20 cellular contexts compared by ENCODE assay signal in the genomic region with DNA sequence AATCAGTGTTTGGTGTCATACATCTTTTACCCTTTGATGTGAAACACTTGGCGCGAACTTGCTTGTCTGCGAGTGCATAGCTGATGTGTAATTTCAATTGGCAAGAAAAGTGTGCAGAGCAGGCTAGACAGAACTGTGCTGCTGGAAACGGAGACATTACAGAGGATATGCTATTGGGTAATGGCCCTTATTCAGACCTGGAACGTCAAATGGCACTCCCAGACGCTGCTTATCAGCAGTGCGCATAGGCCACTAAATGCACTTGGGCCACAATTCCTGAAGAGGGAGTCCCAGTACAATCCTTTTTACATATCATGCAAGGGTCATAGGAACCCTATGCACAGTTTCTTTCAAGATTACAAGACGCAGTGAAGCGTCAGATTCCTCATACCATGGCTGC. TPM values are rescaled to one million over a fixed set of nuclear protein-coding genes. Genes with fewer than 3 reads are reported as not detected.
DNase-seq lines count a peak whose midpoint lies in the region; ATAC-seq and TF ChIP-seq lines count a peak whose summit lies in the region.
"Had no signal": no experiment of that assay in that cellular context is flagged by ENCODE, and none has a peak within 500 bp of the region (broad histone marks: within the 10 kb centered on the region; RNA-seq: fewer than 3 reads in every experiment).

No MANE protein-coding gene starts in this region.

- no peaks in the 10 kb centered on the region for H3K79me2 ChIP-seq in HCT116 (ENCODE audit: insufficient read depth, low read length)

- H3K4me1 ChIP-seq in HCT116 (ENCODE audit: control insufficient read depth in 1 of 2, insufficient read depth in 2 of 2, low read length in 2 of 2), result no peaks in the 10 kb centered on the region
- H3K4me1 ChIP-seq: adrenal gland, BLaER1, tibial nerve had no signal

- H3K4me3 Mint-ChIP-seq in naive thymus-derived CD8-positive, alpha-beta T cell, result no peak overlapping the region
- H3K4me3 Mint-ChIP-seq: activated CD4-positive, alpha-beta T cell treated with anti-CD3 and anti-CD28 coated beads, Interleukin-2, amount 10 ng/mL, durations not matched to agents 24 days and 14 days; activated T-cell treated with anti-CD3 and anti-CD28 coated beads, Interleukin-2, amount 50 U/mL, for 72 hours; IgD-negative memory B cell had no signal

- intact Hi-C loops in HCT116 (cut with micrococcal nuclease), result loop anchor here (10.0 kb wide), 1 partner anchor 752 kb away; no protein-coding TSS in a partner anchor

- TF ChIP-seq POLR2A in HCT116 (IDR thresholded peaks at IDR 0.05; ENCODE audit: borderline replicate concordance, extremely low read depth, insufficient read depth, insufficient read length) (no peak), erythroblast (IDR thresholded peaks at IDR 0.05; ENCODE audit: low read length) (no peak)

- CTCF ChIA-PET in HCT116 (lab: Charles Lee), result interaction anchor here (1.0 kb wide), 1 partner anchor 215 kb away, joined by 6 read pairs; no protein-coding TSS in a partner anchor

- H3K4me2 ChIP-seq in HCT116 (ENCODE audit: low read length), result no peak overlapping the region
- H3K4me2 ChIP-seq: BLaER1 had no signal

- no peak overlapping the region for H3K27ac Mint-ChIP-seq in naive thymus-derived CD8-positive, alpha-beta T cell
- H3K27ac Mint-ChIP-seq: activated CD4-positive, alpha-beta T cell treated with anti-CD3 and anti-CD28 coated beads, Interleukin-2, amount 10 ng/mL, durations not matched to agents 24 days and 14 days; activated T-cell treated with anti-CD3 and anti-CD28 coated beads, Interleukin-2, amount 50 U/mL, for 72 hours had no signal

- DNase-seq in HCT116 (ENCODE audit: low read depth, low spot score) (no peak), NCI-H526 treated with DMSO at 0.1 percent for 48 hours (lab: John Stamatoyannopoulos, UW) (peak; percentile 19), erythroblast (lab: John Stamatoyannopoulos, UW) (peak; percentile 4 to 13), EL (no peak), Ammon's horn (ENCODE audit: low spot score) (no peak), Kasumi-1 (lab: John Stamatoyannopoulos, UW) (no peak)
- no peak for DNase-seq in naive thymus-derived CD8-positive, alpha-beta T cell
- DNase-seq: activated CD4-positive, alpha-beta T cell treated with anti-CD3 and anti-CD28 coated beads, Interleukin-2, amount 10 ng/mL, durations not matched to agents 24 days and 14 days; activated T-cell treated with anti-CD3 and anti-CD28 coated beads, Interleukin-2, amount 50 U/mL, for 72 hours; adrenal gland; NCI-H2107; stimulated activated CD4-positive, alpha-beta T cell treated with anti-CD3 and anti-CD28 coated beads, Interleukin-1b, Interleukin-23, amount 100 ng/mL, for 48 hours; stimulated activated CD8-positive, alpha-beta memory T cell treated with anti-CD3 and anti-CD28 coated beads, Interleukin-4, amount 100 ng/mL, for 48 hours had no signal

- H3K27me3 Mint-ChIP-seq in naive thymus-derived CD8-positive, alpha-beta T cell, result peaks cover 0 to 2% (median 0%) of the 10 kb centered on the region in 5 donors

- RAD21 ChIA-PET in HCT116 (lab: Charles Lee; ENCODE audit: low non-redundant PET in 1 of 2, low total read pairs in 2 of 2, uncharacterized antibody in 2 of 2, unreplicated experiment in 2 of 2), result no interaction called here

- peak; percentile 37; the same call in 1 of the 2 replicates for TF ChIP-seq RAD21 in HCT116 (IDR thresholded peaks at IDR 0.05; ENCODE audit: low read depth)

- H3K4me1 Mint-ChIP-seq in naive thymus-derived CD8-positive, alpha-beta T cell, result no peaks in the 10 kb centered on the region
- H3K4me1 Mint-ChIP-seq: activated CD4-positive, alpha-beta T cell treated with anti-CD3 and anti-CD28 coated beads, Interleukin-2, amount 10 ng/mL, durations not matched to agents 24 days and 14 days; IgD-negative memory B cell had no signal

- H3K36me3 ChIP-seq in HCT116 (ENCODE audit: control insufficient read depth in 1 of 2, insufficient read depth in 2 of 2, low read length in 2 of 2), result no peaks in the 10 kb centered on the region
- H3K36me3 ChIP-seq: adrenal gland, BLaER1, tibial nerve had no signal

- no peaks in the 10 kb centered on the region for H3K9me2 ChIP-seq in HCT116 (ENCODE audit: insufficient read depth)

- H3K27me3 ChIP-seq in HCT116 (ENCODE audit: insufficient read depth, low read length), result peaks cover 30% of the 10 kb centered on the region
- H3K27me3 ChIP-seq: BLaER1 had no signal

- no peaks in the 10 kb centered on the region for H3K9me3 Mint-ChIP-seq in naive thymus-derived CD8-positive, alpha-beta T cell
- H3K9me3 Mint-ChIP-seq: activated CD4-positive, alpha-beta T cell treated with anti-CD3 and anti-CD28 coated beads, Interleukin-2, amount 10 ng/mL, durations not matched to agents 24 days and 14 days; activated T-cell treated with anti-CD3 and anti-CD28 coated beads, Interleukin-2, amount 50 U/mL, for 72 hours; IgD-negative memory B cell had no signal

- POLR2A ChIA-PET in HCT116 (lab: Charles Lee), result no interaction called here
- POLR2A ChIA-PET in naive thymus-derived CD8-positive, alpha-beta T cell (lab: Charles Lee), result no interaction called here

- H3K36me3 Mint-ChIP-seq in naive thymus-derived CD8-positive, alpha-beta T cell, result no peaks in the 10 kb centered on the region
- H3K36me3 Mint-ChIP-seq: IgD-negative memory B cell had no signal

- no peak overlapping the region for H3K9ac ChIP-seq in HCT116 (ENCODE audit: low read length)
- H3K9ac ChIP-seq: BLaER1 had no signal

- TF ChIP-seq CTCF in C4-2B (conservative IDR thresholded peaks at IDR 0.05), result peak; percentile 69
- TF ChIP-seq CTCF in HCT116 (IDR thresholded peaks at IDR 0.05 in 2 of 3, conservative IDR thresholded peaks at IDR 0.05 in 1 of 3; ENCODE audit: borderline replicate concordance in 1 of 3, insufficient read depth in 1 of 3, low read depth in 2 of 3, low read length in 2 of 3), result peak; percentile 13 to 35 (median 33); a peak in 3 of 6 replicates

- peak; percentile 78 for ATAC-seq in HCT116
- ATAC-seq in naive thymus-derived CD8-positive, alpha-beta T cell, result no peak
- ATAC-seq: activated T-cell treated with anti-CD3 and anti-CD28 coated beads, Interleukin-2, amount 50 U/mL, for 72 hours had no signal

- no peaks in the 10 kb centered on the region for H4K20me1 ChIP-seq in HCT116 (ENCODE audit: insufficient read depth)
- H4K20me1 ChIP-seq: BLaER1 had no signal

- no peaks in the 10 kb centered on the region for H3K9me3 ChIP-seq in HCT116 (ENCODE audit: control insufficient read depth in 1 of 2, insufficient read depth in 1 of 2, low read depth in 1 of 2, low read length in 2 of 2)
- H3K9me3 ChIP-seq: adrenal gland, BLaER1, tibial nerve had no signal

- H3K27ac ChIP-seq in C4-2B (no peak overlapping the region), HCT116 (ENCODE audit: low read depth, low read length) (no peak overlapping the region)
- H3K27ac ChIP-seq: adrenal gland, BLaER1, tibial nerve had no signal

- BruUV-seq in HCT116 (replicated peaks; lab: Mats Ljungman, UMichigan), result no TSS peak

- H2AFZ ChIP-seq in HCT116 (ENCODE audit: low read depth, low read length, poor library complexity, severe bottlenecking), result no peak overlapping the region

- no peak overlapping the region for H3K4me3 ChIP-seq in HCT116 (replicated peaks in 1 of 2; ENCODE audit: low read depth in 1 of 2, low read length in 2 of 2)
- H3K4me3 ChIP-seq: adrenal gland, BLaER1, tibial nerve had no signal

TF ChIP-seq in HCT116, 20 proteins besides CTCF, POLR2A, EP300 and RAD21:
- TF ChIP-seq ZNF274 (IDR thresholded peaks at IDR 0.05; ENCODE audit: low read depth, low read length) (no peak), TCF7L2 (IDR thresholded peaks at IDR 0.05; ENCODE audit: borderline replicate concordance, extremely low read depth, insufficient read depth, insufficient read length) (no peak), SRF (IDR thresholded peaks at IDR 0.05; ENCODE audit: low read depth) (no peak), ZBTB33 (IDR thresholded peaks at IDR 0.05; ENCODE audit: extremely low read depth, insufficient replicate concordance, low read length) (no peak), SP1 (IDR thresholded peaks at IDR 0.05; ENCODE audit: low read depth) (no peak), POLR2AphosphoS5 (IDR thresholded peaks at IDR 0.05; ENCODE audit: low read depth, low read length) (no peak), ZFX (IDR thresholded peaks at IDR 0.05) (no peak), CEBPB (IDR thresholded peaks at IDR 0.05; ENCODE audit: low read depth) (no peak), ELF1 (IDR thresholded peaks at IDR 0.05; ENCODE audit: borderline replicate concordance, low read depth) (no peak), JUND (IDR thresholded peaks at IDR 0.05) (no peak), YY1 (IDR thresholded peaks at IDR 0.05; ENCODE audit: extremely low read depth, insufficient replicate concordance, low read depth, low read length) (no peak)
TF ChIP-seq in HCT116: peak in this region for 0.

RNA-seq across cellular contexts. Expression of gene SLC10A1, which starts 15.7 kb away (rescaled TPM):
- not detected for total RNA-seq in HCT116 (2021; ENCODE audit: unreplicated experiment)
- polyA plus RNA-seq in HCT116 (2012), result not detected in 2 replicates
- total RNA-seq in naive thymus-derived CD8-positive, alpha-beta T cell, result not detected
- polyA plus RNA-seq in naive thymus-derived CD8-positive, alpha-beta T cell, result under 1 TPM in 1 of 3 donors, not detected in 2; 0.20 TPM
- total RNA-seq: activated CD4-positive, alpha-beta T cell treated with anti-CD3 and anti-CD28 coated beads, Interleukin-2, amount 10 ng/mL, durations not matched to agents 24 days and 14 days; activated T-cell treated with anti-CD3 and anti-CD28 coated beads, Interleukin-2, amount 50 U/mL, for 72 hours; adrenal gland; chondrocyte; endothelial cell of umbilical vein; T-helper 2 cell treated with Interferon-gamma antibody and Interleukin-4, amounts not matched to agents 100 ng/mL and 5 ng/mL, for 36 hours; tibial nerve had no signal
- polyA plus RNA-seq: adrenal gland, endothelial cell of umbilical vein, IgD-negative memory B cell had no signal

RNA-seq across cellular contexts. Expression of gene SRSF5, which starts 45.8 kb away (rescaled TPM):
- 258 TPM for total RNA-seq in HCT116 (2021; ENCODE audit: unreplicated experiment)
- polyA plus RNA-seq in HCT116 (2012), result 246 and 285 TPM in 2 replicates
- total RNA-seq in naive thymus-derived CD8-positive, alpha-beta T cell, result 1,000 to 10,000 TPM; 1,187 to 1,211 TPM
- 1,000 to 10,000 TPM; 1,279 to 1,496 (median 1,446) TPM for polyA plus RNA-seq in naive thymus-derived CD8-positive, alpha-beta T cell

Comparison
In these comparisons a context has a peak if more than half of its experiments do, and no peak if none do; other contexts are left out.
1. DNase-seq: peak in NCI-H526 treated with DMSO at 0.1 percent for 48 hours (single experiment) and erythroblast (2 of 2); none in HCT116 (single experiment), EL (single experiment), naive thymus-derived CD8-positive, alpha-beta T cell (0 of 10), Ammon's horn (single experiment) and Kasumi-1 (0 of 2).